In the genomic region with DNA sequence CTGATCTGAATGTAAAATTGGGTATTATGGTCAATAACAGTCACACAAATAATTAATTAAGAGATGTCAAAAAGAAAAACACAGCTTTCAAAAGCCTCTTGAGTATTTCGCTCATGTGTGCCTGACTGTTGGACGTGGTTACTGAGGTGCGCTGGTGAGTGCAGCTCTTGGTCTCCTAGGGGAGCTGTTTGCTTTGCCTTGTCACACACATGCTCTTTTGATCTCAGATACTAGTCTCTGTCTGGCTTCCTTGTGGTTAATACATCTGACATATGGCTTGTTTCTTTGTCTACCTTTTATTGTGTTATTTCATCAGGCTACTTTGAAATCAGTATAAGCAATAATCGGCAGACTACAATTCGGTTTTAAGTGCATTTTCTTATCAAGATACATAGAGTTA, we compare ENCODE assay signal across 13 cellular contexts. TPM values are rescaled to one million over a fixed set of nuclear protein-coding genes. Genes with fewer than 3 reads are reported as not detected.
DNase-seq lines count a peak whose midpoint lies in the region; ATAC-seq, FAIRE-seq and TF ChIP-seq lines count a peak whose summit lies in the region.
"Had no signal": no experiment of that assay in that cellular context is flagged by ENCODE, and none has a peak within 500 bp of the region (broad histone marks: within the 10 kb centered on the region; RNA-seq: fewer than 3 reads in every experiment).

No MANE protein-coding gene starts in this region.

- no peak overlapping the region for H3K56ac ChIP-seq in H1 (replicated peaks; ENCODE audit: insufficient read length, low read depth, low read length)

- no peak overlapping the region for H2AFZ ChIP-seq in H1 (ENCODE audit: low read length)

- H3K27ac ChIP-seq in BLaER1 (no peak overlapping the region), H1 (ENCODE audit: low read depth, low read length) (no peak overlapping the region)
- H3K27ac ChIP-seq: epithelial cell of prostate had no signal

- peak; percentile 39 to 44 for TF ChIP-seq RAD21 in H1 (IDR thresholded peaks at IDR 0.05 in 1 of 2, conservative IDR thresholded peaks at IDR 0.05 in 1 of 2; ENCODE audit: low read depth in 2 of 2, low read length in 2 of 2)

- H2BK20ac ChIP-seq in H1 (ENCODE audit: low read length): no peak overlapping the region

- no peaks in the 10 kb centered on the region; the same call in 1 of the 2 replicates for H3K23me2 ChIP-seq in H1 (ENCODE audit: low read depth, low read length)

- H3K79me2 ChIP-seq in H1 (ENCODE audit: control insufficient read depth in 1 of 2, insufficient read depth in 2 of 2, low read length in 2 of 2): no peaks in the 10 kb centered on the region

- CTCF ChIA-PET in H1 (lab: Charles Lee; ENCODE audit: partially characterized antibody): interaction anchor here (0.7 to 2.4 kb wide), 4 partner anchors 12 to 223 kb away, joined by 3 to 11 read pairs (median 5); no protein-coding TSS in a partner anchor

- POLR2A ChIA-PET in H1 (lab: Charles Lee; ENCODE audit: partially characterized antibody): no interaction called here

- H3K18ac ChIP-seq in H1 (ENCODE audit: extremely low read depth, low read length): no peak overlapping the region

- no peak overlapping the region for H4K91ac ChIP-seq in H1 (replicated peaks; ENCODE audit: insufficient read length, low read length)

- no peak for TF ChIP-seq POLR2A in GM12892 (IDR thresholded peaks at IDR 0.05; ENCODE audit: low read depth, low read length)
- TF ChIP-seq POLR2A in H1 (IDR thresholded peaks at IDR 0.05; ENCODE audit: control extremely low read depth in 1 of 2, low read depth in 2 of 2, low read length in 2 of 2): no peak

- H4K20me1 ChIP-seq in BLaER1: no peaks in the 10 kb centered on the region
- no peaks in the 10 kb centered on the region for H4K20me1 ChIP-seq in H1 (replicated peaks in 1 of 2; ENCODE audit: control insufficient read depth in 1 of 2, insufficient read depth in 2 of 2, low read length in 2 of 2)

- no peak overlapping the region for H3K4me3 ChIP-seq in BLaER1
- H3K4me3 ChIP-seq in H1 (ENCODE audit: extremely low read depth in 1 of 4, insufficient read depth in 2 of 4, low read depth in 3 of 4, low read length in 4 of 4): no peak overlapping the region

- H3K4me1 ChIP-seq in BLaER1 (peaks cover 10% of the 10 kb centered on the region), H1 (replicated peaks in 1 of 4; ENCODE audit: control insufficient read depth in 3 of 4, insufficient read depth in 4 of 4, low read length in 3 of 4) (0 out of 7 replicates have a peak, but pooled peaks cover 0 to 5% (median 0%) of the 10 kb centered on the region in 4 experiments)

- no peak for ATAC-seq in HG03039 (IDR thresholded peaks at IDR 0.05; ENCODE audit: unreplicated experiment)

- H3K36me3 ChIP-seq in BLaER1: no peaks in the 10 kb centered on the region
- H3K36me3 ChIP-seq in H1 (ENCODE audit: control insufficient read depth in 2 of 4, insufficient read depth in 4 of 4, low read length in 3 of 4): no peaks in the 10 kb centered on the region

- H3K23ac ChIP-seq in H1 (ENCODE audit: insufficient read length): no peak overlapping the region

- no peak overlapping the region for H2BK5ac ChIP-seq in H1 (ENCODE audit: low read depth, low read length)

- no peak overlapping the region for H3K4ac ChIP-seq in H1 (replicated peaks; ENCODE audit: insufficient read length, low read depth, low read length)

- TF ChIP-seq CTCF in H1 (IDR thresholded peaks at IDR 0.05; ENCODE audit: control extremely low read depth in 1 of 3, insufficient read depth in 1 of 3, low read depth in 1 of 3, low read length in 3 of 3): peak in 2 of 3 experiments; percentile 18; a peak in 3 of 4 replicates

- no peaks in the 10 kb centered on the region for H3K27me3 ChIP-seq in BLaER1
- no peaks in the 10 kb centered on the region for H3K27me3 ChIP-seq in H1 (replicated peaks in 1 of 4; ENCODE audit: control insufficient read depth in 3 of 4, extremely low read depth in 1 of 4, insufficient read depth in 3 of 4, low read length in 3 of 4)

- H3K9ac ChIP-seq in BLaER1 (no peak overlapping the region), H1 (replicated peaks in 1 of 4; ENCODE audit: extremely low read depth in 1 of 4, low read depth in 3 of 4, low read length in 3 of 4) (no peak overlapping the region)

- no peak overlapping the region for H4K8ac ChIP-seq in H1 (ENCODE audit: extremely low read depth, insufficient read depth, low read length)

- no peak for DNase-seq in GM12892 (ENCODE audit: insufficient read length)
- DNase-seq in NCI-H345 (lab: John Stamatoyannopoulos, UW): peak; percentile 66
- no peak for DNase-seq in H1 (ENCODE audit: low read depth in 1 of 2, low spot score in 2 of 2)
- DNase-seq in amniotic stem cell (lab: John Stamatoyannopoulos, UW): no peak
- no peak for DNase-seq in RPMI8226
- DNase-seq in GM03348 (ENCODE audit: low spot score): no peak
- DNase-seq: activated B cell treated with CpG ODN at 0.5 μM for 24 hours; activated naive CD4-positive, alpha-beta T cell treated with anti-CD3 and anti-CD28 coated beads, Interleukin-2, amount 50 U/mL, for 16 hours; HFFc6; islet precursor cell had no signal

- no peak overlapping the region for H2BK15ac ChIP-seq in H1 (ENCODE audit: low read length)

- H4K5ac ChIP-seq in H1 (ENCODE audit: insufficient read length, low read depth, low read length): no peak overlapping the region

- H3K9me3 ChIP-seq in BLaER1 (no peaks in the 10 kb centered on the region), H1 (ENCODE audit: insufficient read depth in 2 of 2, low read depth in 1 of 2, low read length in 1 of 2) (no peaks in the 10 kb centered on the region)

- TF ChIP-seq EP300 in H1 (IDR thresholded peaks at IDR 0.05; ENCODE audit: borderline replicate concordance in 1 of 2, low read depth in 2 of 2, low read length in 2 of 2): no peak

- no peak overlapping the region for H2AK5ac ChIP-seq in H1 (ENCODE audit: low read depth, low read length)

- no peak overlapping the region for H2BK120ac ChIP-seq in H1 (replicated peaks; ENCODE audit: low read depth, low read length)

- FAIRE-seq in GM12892 (lab: Jason Lieb, UNC): peak; percentile 53
- FAIRE-seq in H1 (lab: Jason Lieb, UNC): no peak

- 83% methylated on average over 5 of the region's 5 CpGs; no CpG with 5 or more reads in 1 of the 2 experiments for WGBS in H1 (ENCODE audit: extremely low coverage in 1 of 2, insufficient coverage in 1 of 2, insufficient read length in 1 of 2, insufficient replicate concordance in 2 of 2, low coverage in 1 of 2, low lambda C conversion rate in 2 of 2, missing lambda C conversion rate in 1 of 2), 2 experiments

- H3K14ac ChIP-seq in H1 (ENCODE audit: insufficient read length): no peak overlapping the region

- no peak overlapping the region for H2BK12ac ChIP-seq in H1 (ENCODE audit: low read depth, low read length)

- H3K4me2 ChIP-seq in BLaER1: peak overlapping the region; percentile 15; the same call in 1 of the 2 replicates
- H3K4me2 ChIP-seq in H1 (ENCODE audit: insufficient read depth in 1 of 2, low read depth in 2 of 2, low read length in 2 of 2): no peak overlapping the region

- H3K79me1 ChIP-seq in H1 (ENCODE audit: low read depth, low read length): no peaks in the 10 kb centered on the region

TF ChIP-seq in H1, 55 proteins besides CTCF, POLR2A, EP300 and RAD21:
- TF ChIP-seq POU5F1 (IDR thresholded peaks at IDR 0.05; ENCODE audit: low read depth, low read length) (no peak), EGR1 (IDR thresholded peaks at IDR 0.05; ENCODE audit: borderline replicate concordance, low read depth, low read length) (no peak), SIN3A (conservative IDR thresholded peaks at IDR 0.05 in 1 of 2, IDR thresholded peaks at IDR 0.05 in 1 of 2; ENCODE audit: low read depth in 1 of 2, low read length in 2 of 2) (no peak), SRF (IDR thresholded peaks at IDR 0.05; ENCODE audit: low read depth, low read length) (no peak), HDAC6 (IDR thresholded peaks at IDR 0.05; ENCODE audit: low read depth, low read length) (no peak), NANOG (IDR thresholded peaks at IDR 0.05; ENCODE audit: insufficient read depth, low read depth, low read length, poor library complexity, severe bottlenecking) (no peak), CEBPB (IDR thresholded peaks at IDR 0.05; ENCODE audit: low read depth, low read length) (no peak), RFX5 (IDR thresholded peaks at IDR 0.05; ENCODE audit: borderline replicate concordance, low read depth, low read length) (no peak), SP4 (IDR thresholded peaks at IDR 0.05; ENCODE audit: low read length) (no peak)
TF ChIP-seq in H1: peak in this region for 0.

RNA-seq across cellular contexts. Expression of gene PCSK1, which starts 51.5 kb away (rescaled TPM):
- not detected for polyA plus RNA-seq in GM12892 (2012; ENCODE audit: missing spikeins)
- total RNA-seq in H1 (2021; fragmentation: NEBNext Ultra II Directional; extraction: Animal tissue kit (Norgen Biotek cat#: 25700)): 2.7 and 3.2 TPM in 2 replicates
- polyA plus RNA-seq in H1 (2011; rRNA removed): 0.97 and 1.3 TPM in 2 replicates
- polyA plus RNA-seq in H1 (2011; cell fraction: cytosol; rRNA removed): 1.4 TPM
- 1.6 TPM for polyA plus RNA-seq in H1 (2011; cell fraction: nucleus; rRNA removed)
- polyA plus RNA-seq in H1 (2012, experiment 1 of 2): 2.9 to 4.6 TPM (median 3.1 TPM) in 4 replicates
- polyA plus RNA-seq in H1 (2012, experiment 2 of 2): 0.64 TPM
- 2.3 TPM for polyA plus RNA-seq in H1 (2013, experiment 1 of 2)
- 2.3 TPM for polyA plus RNA-seq in H1 (2013, experiment 2 of 2)
- 2.4 and 4.6 TPM in 2 replicates for polyA minus RNA-seq in H1 (2011; rRNA and poly(A)+ RNA removed)
- polyA minus RNA-seq in H1 (2011; cell fraction: cytosol; rRNA and poly(A)+ RNA removed): 0.81 TPM
- polyA minus RNA-seq in H1 (2011; cell fraction: nucleus; rRNA and poly(A)+ RNA removed): 3.1 TPM
- total RNA-seq: activated B cell treated with CpG ODN at 0.5 μM for 24 hours, HFFc6 had no signal
